In the genomic region with DNA sequence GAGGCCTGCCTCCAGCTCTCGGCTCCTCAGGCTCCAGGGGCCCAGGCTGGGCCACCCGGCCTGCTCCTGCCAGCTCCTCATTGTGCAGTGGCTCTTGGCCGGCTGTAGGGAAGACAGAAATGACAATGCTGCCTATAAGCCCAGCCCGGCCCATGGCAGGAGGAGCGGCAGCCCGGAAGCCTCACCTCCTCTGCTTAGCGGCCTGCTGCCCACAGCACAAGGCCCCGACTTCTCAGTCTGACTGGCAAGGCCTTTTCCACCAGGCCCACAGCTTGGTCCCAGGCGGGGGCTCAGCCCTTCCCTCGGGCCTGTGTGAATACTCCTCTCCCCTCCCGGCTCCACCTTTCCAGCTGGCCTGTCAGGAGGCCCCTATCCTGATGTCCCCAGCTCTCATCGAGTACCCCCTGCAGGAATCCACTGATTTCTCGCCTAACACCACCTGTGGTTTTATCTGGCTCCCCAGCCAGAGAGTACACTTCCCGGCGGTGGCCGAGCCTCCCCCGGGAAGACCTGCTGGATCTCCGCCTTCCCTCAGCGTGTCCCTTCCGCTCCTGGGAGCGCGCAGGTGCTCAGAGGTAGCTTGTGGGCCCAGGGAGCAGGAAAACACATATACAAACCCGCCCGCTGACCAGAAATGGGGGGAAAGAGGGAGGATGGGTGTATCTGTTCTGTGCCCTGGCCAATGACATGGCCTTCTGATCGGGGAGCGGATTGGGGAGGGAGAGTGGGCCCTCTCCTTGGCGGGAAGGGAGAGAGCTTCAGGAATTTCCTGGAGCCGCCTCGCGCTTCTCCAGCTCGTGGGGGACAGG, we compare ENCODE assay signal across 8 cellular contexts. TPM values are rescaled to one million over a fixed set of nuclear protein-coding genes. Genes with fewer than 3 reads are reported as not detected.
DNase-seq lines count a peak whose midpoint lies in the region; ATAC-seq and TF ChIP-seq lines count a peak whose summit lies in the region.

No MANE protein-coding gene starts in this region.

- peak overlapping the region; percentile 85 for H3K9ac ChIP-seq in HUES48 (ENCODE audit: low read depth, low read length)

- H3K27ac ChIP-seq in HUES48 (ENCODE audit: low read depth, low read length), result peak overlapping the region; percentile 96
- peak overlapping the region; percentile 80 for H3K27ac ChIP-seq in substantia nigra (ENCODE audit: low read depth, low read length, poor library complexity, severe bottlenecking)

- peaks cover 29% of the 10 kb centered on the region for H3K36me3 Mint-ChIP-seq in T-helper 2 cell treated with Interferon-gamma antibody and Interleukin-4, amounts not matched to agents 5 μg/mL and 100 μg/mL, for 36 hours (ENCODE audit: low read depth)
- H3K36me3 Mint-ChIP-seq in dendritic cell treated with granulocyte-macrophage colony-stimulating factor and Interleukin-4, amounts not matched to agents 40 ng/mL and 50 ng/mL, for 4 days (ENCODE audit: low read depth), result peaks cover 59% of the 10 kb centered on the region

- TF ChIP-seq CTCF in BJ (IDR thresholded peaks at IDR 0.05; ENCODE audit: insufficient read depth, low read depth, low read length), result no peak

- H3K27me3 Mint-ChIP-seq in T-helper 2 cell treated with Interferon-gamma antibody and Interleukin-4, amounts not matched to agents 5 μg/mL and 100 μg/mL, for 36 hours (ENCODE audit: low read depth), result no peaks in the 10 kb centered on the region
- H3K27me3 Mint-ChIP-seq in dendritic cell treated with granulocyte-macrophage colony-stimulating factor and Interleukin-4, amounts not matched to agents 40 ng/mL and 50 ng/mL, for 4 days, result no peaks in the 10 kb centered on the region

- CTCF ChIA-PET in BJ (lab: Yijun Ruan, JAX), result interaction anchor here (0.6 kb wide), 1 partner anchor 8 kb away, joined by 3 read pairs; no protein-coding TSS in a partner anchor

- H3K36me3 ChIP-seq in BJ (ENCODE audit: control insufficient read depth, insufficient read depth, low read length) (peaks cover 10% of the 10 kb centered on the region), HUES48 (ENCODE audit: control insufficient read depth, insufficient read depth, low read length) (peaks cover 30% of the 10 kb centered on the region)

- H3K4me1 ChIP-seq in HUES48 (ENCODE audit: control insufficient read depth, insufficient read depth, low read length), result peaks cover 6% of the 10 kb centered on the region

- POLR2A ChIA-PET in BJ (lab: Charles Lee), result no interaction called here

- H3K4me1 Mint-ChIP-seq in T-helper 2 cell treated with Interferon-gamma antibody and Interleukin-4, amounts not matched to agents 5 μg/mL and 100 μg/mL, for 36 hours (ENCODE audit: low read depth), result peaks cover 8% of the 10 kb centered on the region
- H3K4me1 Mint-ChIP-seq in dendritic cell treated with granulocyte-macrophage colony-stimulating factor and Interleukin-4, amounts not matched to agents 40 ng/mL and 50 ng/mL, for 4 days (ENCODE audit: low read depth), result peaks cover 29% of the 10 kb centered on the region

- ATAC-seq in GM19397 (IDR thresholded peaks at IDR 0.05; ENCODE audit: unreplicated experiment), result peak; percentile 9

- DNase-seq in BJ (ENCODE audit: low read depth), result no peak
- peak; percentile 23 for DNase-seq in T-helper 2 cell treated with Interferon-gamma antibody and Interleukin-4, amounts not matched to agents 5 μg/mL and 100 μg/mL, for 36 hours (ENCODE audit: low spot score)
- peak; percentile 19 for DNase-seq in medulla oblongata (ENCODE audit: extremely low spot score)
- peak in 19 of 49 donors; percentile 7 to 48 (median 29) for DNase-seq in substantia nigra (lab: John Stamatoyannopoulos, UW)
- no peak for DNase-seq in NK-92 treated with Interleukin-12 subunit alpha and Interleukin-12 subunit beta, amount 100 ng/mL, for 24 hours (lab: John Stamatoyannopoulos, UW)

- no peaks in the 10 kb centered on the region for H3K9me3 ChIP-seq in HUES48 (ENCODE audit: control insufficient read depth, insufficient read depth, low read length)

- no peaks in the 10 kb centered on the region for H3K27me3 ChIP-seq in BJ (ENCODE audit: control insufficient read depth, insufficient read depth, low read length)
- no peaks in the 10 kb centered on the region for H3K27me3 ChIP-seq in HUES48 (ENCODE audit: control insufficient read depth, insufficient read depth, low read length)

- peak overlapping the region; percentile 79 for H3K4me3 ChIP-seq in BJ (ENCODE audit: low read depth, low read length)
- H3K4me3 ChIP-seq in HUES48 (ENCODE audit: low read depth, low read length), result peak overlapping the region; percentile 94

- peak overlapping the region; percentile 98 for H3K4me3 Mint-ChIP-seq in T-helper 2 cell treated with Interferon-gamma antibody and Interleukin-4, amounts not matched to agents 5 μg/mL and 100 μg/mL, for 36 hours
- H3K4me3 Mint-ChIP-seq in dendritic cell treated with granulocyte-macrophage colony-stimulating factor and Interleukin-4, amounts not matched to agents 40 ng/mL and 50 ng/mL, for 4 days, result peak overlapping the region; percentile 88

- H3K9me3 Mint-ChIP-seq in T-helper 2 cell treated with Interferon-gamma antibody and Interleukin-4, amounts not matched to agents 5 μg/mL and 100 μg/mL, for 36 hours, result no peaks in the 10 kb centered on the region
- H3K9me3 Mint-ChIP-seq in dendritic cell treated with granulocyte-macrophage colony-stimulating factor and Interleukin-4, amounts not matched to agents 40 ng/mL and 50 ng/mL, for 4 days, result no peaks in the 10 kb centered on the region

- H3K27ac Mint-ChIP-seq in T-helper 2 cell treated with Interferon-gamma antibody and Interleukin-4, amounts not matched to agents 5 μg/mL and 100 μg/mL, for 36 hours, result peak overlapping the region; percentile 97
- peak overlapping the region; percentile 88 for H3K27ac Mint-ChIP-seq in dendritic cell treated with granulocyte-macrophage colony-stimulating factor and Interleukin-4, amounts not matched to agents 40 ng/mL and 50 ng/mL, for 4 days

- intact Hi-C loops in dendritic cell treated with granulocyte-macrophage colony-stimulating factor and Interleukin-4, amounts not matched to agents 40 ng/mL and 50 ng/mL, for 4 days (cut with micrococcal nuclease), result no loop called here

RNA-seq across cellular contexts. Expression of a gene that starts 1.0 kb away (rescaled TPM):
- polyA plus RNA-seq in BJ (2011; rRNA removed), result 33.1 and 34.9 TPM in 2 replicates
- polyA minus RNA-seq in BJ (2011; rRNA and poly(A)+ RNA removed), result 10.3 and 15.2 TPM in 2 replicates

RNA-seq across cellular contexts. Expression of a gene that starts 5.8 kb away (rescaled TPM):
- polyA plus RNA-seq in BJ (2011; rRNA removed), result 26.6 and 35.0 TPM in 2 replicates
- polyA minus RNA-seq in BJ (2011; rRNA and poly(A)+ RNA removed), result 9.3 and 12.4 TPM in 2 replicates

RNA-seq across cellular contexts. Expression of a gene that starts 30.2 kb away (rescaled TPM):
- polyA plus RNA-seq in BJ (2011; rRNA removed), result 6.9 and 8.8 TPM in 2 replicates
- 6.4 and 10.5 TPM in 2 replicates for polyA minus RNA-seq in BJ (2011; rRNA and poly(A)+ RNA removed)

RNA-seq across cellular contexts. Expression of a gene that starts 35.5 kb away (rescaled TPM):
- polyA plus RNA-seq in BJ (2011; rRNA removed), result 0.94 and 1.2 TPM in 2 replicates
- 1.8 and 2.1 TPM in 2 replicates for polyA minus RNA-seq in BJ (2011; rRNA and poly(A)+ RNA removed)

RNA-seq across cellular contexts. Expression of a gene that starts 43.9 kb away (rescaled TPM):
- polyA plus RNA-seq in BJ (2011; rRNA removed), result 8.5 and 13.5 TPM in 2 replicates
- polyA minus RNA-seq in BJ (2011; rRNA and poly(A)+ RNA removed), result 9.9 and 13.1 TPM in 2 replicates

Comparison
In these comparisons a context has a peak if more than half of its experiments do, and no peak if none do; other contexts are left out.
1. DNase-seq: peak in T-helper 2 cell treated with Interferon-gamma antibody and Interleukin-4, amounts not matched to agents 5 μg/mL and 100 μg/mL, for 36 hours (single experiment) and medulla oblongata (single experiment); none in BJ (single experiment) and NK-92 treated with Interleukin-12 subunit alpha and Interleukin-12 subunit beta, amount 100 ng/mL, for 24 hours (single experiment).